1 cellular context compared by ENCODE assay signal in the genomic region with DNA sequence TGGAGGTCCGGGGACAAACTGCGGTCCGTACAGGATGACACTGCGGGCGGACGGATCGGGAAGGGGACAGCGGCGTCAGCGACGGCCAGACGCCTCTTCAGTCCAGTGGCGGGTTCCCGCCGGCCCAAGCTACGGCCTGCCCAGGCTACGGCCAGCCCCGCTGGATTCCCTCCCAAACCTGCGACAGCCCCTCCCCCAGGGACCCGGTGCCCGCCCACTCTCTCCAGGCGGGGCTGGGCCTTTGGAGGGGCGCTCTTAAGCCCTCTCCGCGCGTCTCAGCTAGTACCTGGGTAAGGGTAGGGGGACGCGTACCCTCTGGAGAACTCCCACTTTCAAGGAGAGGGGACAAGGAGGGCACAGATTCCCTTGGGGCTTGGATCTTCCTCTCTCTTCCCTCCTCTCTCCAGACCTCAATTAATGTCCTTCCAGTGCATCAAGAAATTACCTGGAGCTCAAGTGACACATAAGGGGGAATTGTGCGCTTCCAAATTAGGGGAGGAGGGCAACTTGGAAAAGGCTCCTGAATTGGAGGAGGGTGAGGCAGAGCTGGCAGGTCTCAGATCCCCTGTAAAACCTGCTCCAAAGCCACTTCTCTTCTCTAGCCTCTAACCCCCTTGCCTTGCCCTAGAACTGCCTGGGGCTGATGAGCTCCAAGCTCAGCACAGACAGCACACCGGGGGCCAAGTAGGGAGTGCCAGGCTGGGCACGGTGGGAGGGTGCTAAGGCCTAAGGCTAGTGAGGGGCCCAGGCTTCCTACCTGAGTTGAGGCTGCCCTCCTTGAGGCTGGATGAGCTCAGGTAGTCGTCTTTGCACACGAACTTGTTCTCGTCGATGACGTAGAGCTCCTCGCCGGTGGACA.
TF ChIP-seq lines count a peak whose summit lies in the region.

No MANE protein-coding gene starts in this region.

TF ChIP-seq in HepG2, 621 proteins besides CTCF, POLR2A, EP300 and RAD21:
- TF ChIP-seq CREB1 (IDR thresholded peaks at IDR 0.05) (0 out of 2 replicates have a peak, but pooled peaks have one; percentile 39), CREB1 (CRISPR knock-in tag; IDR thresholded peaks at IDR 0.05) (no peak), ZBTB1 (CRISPR knock-in tag; IDR thresholded peaks at IDR 0.05; ENCODE audit: borderline replicate concordance) (no peak), ZNF7 (CRISPR knock-in tag; IDR thresholded peaks at IDR 0.05) (no peak), ZNF589 (CRISPR knock-in tag; conservative IDR thresholded peaks at IDR 0.05) (no peak), RELA (CRISPR knock-in tag; IDR thresholded peaks at IDR 0.05) (no peak)
- TF ChIP-seq, protein P1, sequence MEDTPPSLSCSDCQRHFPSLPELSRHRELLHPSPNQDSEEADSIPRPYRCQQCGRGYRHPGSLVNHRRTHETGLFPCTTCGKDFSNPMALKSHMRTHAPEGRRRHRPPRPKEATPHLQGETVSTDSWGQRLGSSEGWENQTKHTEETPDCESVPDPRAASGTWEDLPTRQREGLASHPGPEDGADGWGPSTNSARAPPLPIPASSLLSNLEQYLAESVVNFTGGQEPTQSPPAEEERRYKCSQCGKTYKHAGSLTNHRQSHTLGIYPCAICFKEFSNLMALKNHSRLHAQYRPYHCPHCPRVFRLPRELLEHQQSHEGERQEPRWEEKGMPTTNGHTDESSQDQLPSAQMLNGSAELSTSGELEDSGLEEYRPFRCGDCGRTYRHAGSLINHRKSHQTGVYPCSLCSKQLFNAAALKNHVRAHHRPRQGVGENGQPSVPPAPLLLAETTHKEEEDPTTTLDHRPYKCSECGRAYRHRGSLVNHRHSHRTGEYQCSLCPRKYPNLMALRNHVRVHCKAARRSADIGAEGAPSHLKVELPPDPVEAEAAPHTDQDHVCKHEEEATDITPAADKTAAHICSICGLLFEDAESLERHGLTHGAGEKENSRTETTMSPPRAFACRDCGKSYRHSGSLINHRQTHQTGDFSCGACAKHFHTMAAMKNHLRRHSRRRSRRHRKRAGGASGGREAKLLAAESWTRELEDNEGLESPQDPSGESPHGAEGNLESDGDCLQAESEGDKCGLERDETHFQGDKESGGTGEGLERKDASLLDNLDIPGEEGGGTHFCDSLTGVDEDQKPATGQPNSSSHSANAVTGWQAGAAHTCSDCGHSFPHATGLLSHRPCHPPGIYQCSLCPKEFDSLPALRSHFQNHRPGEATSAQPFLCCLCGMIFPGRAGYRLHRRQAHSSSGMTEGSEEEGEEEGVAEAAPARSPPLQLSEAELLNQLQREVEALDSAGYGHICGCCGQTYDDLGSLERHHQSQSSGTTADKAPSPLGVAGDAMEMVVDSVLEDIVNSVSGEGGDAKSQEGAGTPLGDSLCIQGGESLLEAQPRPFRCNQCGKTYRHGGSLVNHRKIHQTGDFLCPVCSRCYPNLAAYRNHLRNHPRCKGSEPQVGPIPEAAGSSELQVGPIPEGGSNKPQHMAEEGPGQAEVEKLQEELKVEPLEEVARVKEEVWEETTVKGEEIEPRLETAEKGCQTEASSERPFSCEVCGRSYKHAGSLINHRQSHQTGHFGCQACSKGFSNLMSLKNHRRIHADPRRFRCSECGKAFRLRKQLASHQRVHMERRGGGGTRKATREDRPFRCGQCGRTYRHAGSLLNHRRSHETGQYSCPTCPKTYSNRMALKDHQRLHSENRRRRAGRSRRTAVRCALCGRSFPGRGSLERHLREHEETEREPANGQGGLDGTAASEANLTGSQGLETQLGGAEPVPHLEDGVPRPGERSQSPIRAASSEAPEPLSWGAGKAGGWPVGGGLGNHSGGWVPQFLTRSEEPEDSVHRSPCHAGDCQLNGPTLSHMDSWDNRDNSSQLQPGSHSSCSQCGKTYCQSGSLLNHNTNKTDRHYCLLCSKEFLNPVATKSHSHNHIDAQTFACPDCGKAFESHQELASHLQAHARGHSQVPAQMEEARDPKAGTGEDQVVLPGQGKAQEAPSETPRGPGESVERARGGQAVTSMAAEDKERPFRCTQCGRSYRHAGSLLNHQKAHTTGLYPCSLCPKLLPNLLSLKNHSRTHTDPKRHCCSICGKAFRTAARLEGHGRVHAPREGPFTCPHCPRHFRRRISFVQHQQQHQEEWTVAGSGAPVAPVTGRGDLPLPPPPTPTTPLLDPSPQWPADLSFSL (CRISPR knock-in tag; IDR thresholded peaks at IDR 0.05) = no peak
